Comparison of ENCODE assay signal across 1 cellular context in the genomic region with DNA sequence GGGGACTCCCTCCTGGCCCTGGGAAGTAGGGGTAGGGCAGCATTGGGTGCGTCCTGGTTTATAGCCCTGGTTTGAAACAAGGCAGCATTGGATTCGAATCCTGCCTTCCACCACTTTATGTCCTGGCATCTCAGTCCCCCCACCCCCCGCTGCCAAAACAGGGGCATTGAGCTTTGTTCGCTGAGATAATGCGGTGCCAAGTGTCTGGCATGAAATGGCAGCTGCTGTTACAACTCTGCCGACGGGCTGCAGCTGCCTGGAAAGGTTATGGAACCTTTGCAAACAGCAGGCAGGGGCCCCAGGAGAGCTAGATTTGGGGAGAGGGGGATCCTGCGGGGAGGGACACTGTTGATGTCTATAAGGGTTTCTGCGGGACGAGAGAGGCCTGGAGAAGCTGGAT.
TF ChIP-seq lines count a peak whose summit lies in the region.

No MANE protein-coding gene starts in this region.

TF ChIP-seq in A549, 52 proteins besides CTCF, POLR2A, EP300 and RAD21 (continued from another document):
- TF ChIP-seq FOXS1 (CRISPR knock-in tag; IDR thresholded peaks at IDR 0.05), result no peak
